In genomic region chr17:65542067-65542466, GRCh38 we compare ENCODE assay signal across 27 cellular contexts.
"Had no signal": no experiment of that assay in that cellular context is flagged by ENCODE, and none has a peak within 500 bp of the region (broad histone marks: within the 10 kb centered on the region; RNA-seq: fewer than 3 reads in every experiment).

No MANE protein-coding gene starts in this region.

- H3K9me3 Mint-ChIP-seq: activated CD4-positive, alpha-beta T cell treated with anti-CD3 and anti-CD28 coated beads, Interleukin-2, amount 10 ng/mL, durations not matched to agents 24 days and 14 days; activated CD8-positive, alpha-beta T cell treated with anti-CD3 and anti-CD28 coated beads for 36 hours; activated naive CD4-positive, alpha-beta T cell treated with anti-CD3 and anti-CD28 coated beads, Interleukin-2, amount 50 U/mL, for 72 hours; activated T-cell treated with anti-CD3 and anti-CD28 coated beads, Interleukin-2, amount 50 U/mL, for 72 hours; activated T-helper 17 cell treated with anti-CD3 and anti-CD28 coated beads, Interleukin-2, amount 50 U/mL, for 72 hours had no signal

- H3K9me3 ChIP-seq: adrenal gland, body of pancreas, breast epithelium, Peyer's patch had no signal

- H3K27me3 ChIP-seq: adrenal gland, body of pancreas, breast epithelium, Peyer's patch had no signal

- FAIRE-seq: astrocyte had no signal

- ATAC-seq: activated CD8-positive, alpha-beta T cell treated with anti-CD3 and anti-CD28 coated beads for 36 hours; activated naive CD4-positive, alpha-beta T cell treated with anti-CD3 and anti-CD28 coated beads, Interleukin-2, amount 50 U/mL, for 72 hours; activated T-cell treated with anti-CD3 and anti-CD28 coated beads, Interleukin-2, amount 50 U/mL, for 72 hours; activated T-helper 17 cell treated with anti-CD3 and anti-CD28 coated beads, Interleukin-2, amount 50 U/mL, for 72 hours; body of pancreas had no signal

- H3K4me1 ChIP-seq: breast epithelium had no signal

- H3K27ac Mint-ChIP-seq: activated CD4-positive, alpha-beta T cell treated with anti-CD3 and anti-CD28 coated beads, Interleukin-2, amount 10 ng/mL, durations not matched to agents 24 days and 14 days; activated CD8-positive, alpha-beta T cell treated with anti-CD3 and anti-CD28 coated beads for 36 hours; activated naive CD4-positive, alpha-beta T cell treated with anti-CD3 and anti-CD28 coated beads, Interleukin-2, amount 50 U/mL, for 72 hours; activated T-cell treated with anti-CD3 and anti-CD28 coated beads, Interleukin-2, amount 50 U/mL, for 72 hours; activated T-helper 17 cell treated with anti-CD3 and anti-CD28 coated beads, Interleukin-2, amount 50 U/mL, for 72 hours had no signal

- H3K4me3 Mint-ChIP-seq: activated CD4-positive, alpha-beta T cell treated with anti-CD3 and anti-CD28 coated beads, Interleukin-2, amount 10 ng/mL, durations not matched to agents 24 days and 14 days; activated CD8-positive, alpha-beta T cell treated with anti-CD3 and anti-CD28 coated beads for 36 hours; activated T-cell treated with anti-CD3 and anti-CD28 coated beads, Interleukin-2, amount 50 U/mL, for 72 hours; activated T-helper 17 cell treated with anti-CD3 and anti-CD28 coated beads, Interleukin-2, amount 50 U/mL, for 72 hours had no signal

- H3K27ac ChIP-seq: adrenal gland, body of pancreas, breast epithelium, Peyer's patch had no signal

- H3K27me3 Mint-ChIP-seq: activated CD8-positive, alpha-beta T cell treated with anti-CD3 and anti-CD28 coated beads for 36 hours; activated T-helper 17 cell treated with anti-CD3 and anti-CD28 coated beads, Interleukin-2, amount 50 U/mL, for 72 hours had no signal

- H3K4me3 ChIP-seq: adrenal gland, body of pancreas, breast epithelium, Peyer's patch had no signal

- H3K36me3 ChIP-seq: breast epithelium had no signal

- DNase-seq: activated CD4-positive, alpha-beta T cell treated with anti-CD3 and anti-CD28 coated beads, Interleukin-2, amount 10 ng/mL, durations not matched to agents 24 days and 14 days; activated CD4-positive, alpha-beta T cell treated with anti-CD3 and anti-CD28 coated beads, Interleukin-2, amount 50 U/mL, for 4 hours; activated CD8-positive, alpha-beta T cell treated with anti-CD3 and anti-CD28 coated beads for 36 hours; activated effector memory CD4-positive, alpha-beta T cell treated with anti-CD3 and anti-CD28 coated beads, Interleukin-2, amount 50 U/mL, for 16 hours; activated naive CD4-positive, alpha-beta T cell; activated T-cell treated with anti-CD3 and anti-CD28 coated beads, Interleukin-2, amount 50 U/mL, for 1 hour; activated T-cell treated with anti-CD3 and anti-CD28 coated beads, Interleukin-2, amount 50 U/mL, for 72 hours; adrenal gland; body of pancreas; Karpas-422; KBM-7; NCI-H1105; NCI-H1417 treated with DMSO at 0.1 percent for 48 hours; NCI-H187 treated with DMSO at 0.1 percent for 48 hours; NCI-H2171 treated with DMSO at 0.1 percent for 48 hours; NCI-H2227 treated with DMSO at 0.1 percent for 48 hours; NCI-H524 treated with DMSO at 0.1 percent for 48 hours; RPMI8226; SIG-M5; SW 1271; T-helper 1 cell; T1000 had no signal
